ENCODE assay signal across 14 cellular contexts in the genomic region with DNA sequence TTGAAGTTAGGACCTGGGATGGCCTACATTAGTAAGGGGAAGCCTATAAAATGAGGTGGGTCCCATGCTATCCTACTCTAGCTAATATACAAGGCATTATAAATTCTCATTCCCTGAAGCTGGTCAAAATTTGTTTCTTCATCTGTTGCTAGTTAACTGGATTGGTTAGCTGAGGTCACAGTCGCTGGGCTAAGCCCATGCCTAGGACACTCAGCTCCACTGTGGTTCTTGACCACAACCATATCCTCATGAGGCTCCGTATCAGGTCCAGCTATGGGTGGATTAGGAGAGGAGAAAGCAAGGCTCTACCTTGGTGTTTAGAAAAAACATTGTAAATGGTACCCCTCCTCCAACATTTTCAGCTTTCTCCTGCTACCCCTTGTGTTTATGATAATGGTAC. TPM values are rescaled to one million over a fixed set of nuclear protein-coding genes. Genes with fewer than 3 reads are reported as not detected.
DNase-seq lines count a peak whose midpoint lies in the region; TF ChIP-seq lines count a peak whose summit lies in the region.
"Had no signal": no experiment of that assay in that cellular context is flagged by ENCODE, and none has a peak within 500 bp of the region (broad histone marks: within the 10 kb centered on the region; RNA-seq: fewer than 3 reads in every experiment).

No MANE protein-coding gene starts in this region.

- DNase-seq in M059J (ENCODE audit: low read depth), result peak; percentile 32
- DNase-seq in WERI-Rb-1, result no peak
- no peak for DNase-seq in mesenchymal stem cell
- no peak for DNase-seq in T-helper 2 cell treated with Interferon-gamma antibody and Interleukin-4, amounts not matched to agents 5 μg/mL and 100 μg/mL, for 36 hours (ENCODE audit: low spot score)
- no peak for DNase-seq in GM23248
- DNase-seq in NCI-H1417 (lab: John Stamatoyannopoulos, UW), result no peak
- no peak for DNase-seq in GM13976 (ENCODE audit: low spot score)
- DNase-seq: CD4-positive, alpha-beta memory T cell; DMS79; H7 had no signal

- no peak overlapping the region for H4K91ac ChIP-seq in mesenchymal stem cell (ENCODE audit: low read length)

- H2BK120ac ChIP-seq in mesenchymal stem cell (ENCODE audit: low read depth, low read length), result no peak overlapping the region

- no peaks in the 10 kb centered on the region for H3K36me3 Mint-ChIP-seq in T-helper 2 cell treated with Interferon-gamma antibody and Interleukin-4, amounts not matched to agents 5 μg/mL and 100 μg/mL, for 36 hours (ENCODE audit: low read depth)
- H3K36me3 Mint-ChIP-seq: CD4-positive, alpha-beta memory T cell had no signal

- H3K36me3 ChIP-seq in WERI-Rb-1 (no peaks in the 10 kb centered on the region), mesenchymal stem cell (ENCODE audit: control insufficient read depth in 1 of 2, insufficient read depth in 2 of 2, low read depth in 1 of 2, low read length in 2 of 2) (no peaks in the 10 kb centered on the region), GM23248 (ENCODE audit: low read depth) (no peaks in the 10 kb centered on the region)

- H3F3A ChIP-seq in GM23248 (ENCODE audit: insufficient read depth), result peaks cover 31% of the 10 kb centered on the region

- no peak overlapping the region for H2BK15ac ChIP-seq in mesenchymal stem cell (ENCODE audit: low read depth, poor library complexity, severe bottlenecking)

- H3K9me3 ChIP-seq in WERI-Rb-1 (ENCODE audit: severe bottlenecking) (no peaks in the 10 kb centered on the region), mesenchymal stem cell (ENCODE audit: control insufficient read depth, low read length) (no peaks in the 10 kb centered on the region), GM23248 (ENCODE audit: low read depth) (no peaks in the 10 kb centered on the region)

- no peaks in the 10 kb centered on the region for H4K20me1 ChIP-seq in GM23248 (ENCODE audit: insufficient read depth)

- H3K9me2 ChIP-seq in GM23248 (ENCODE audit: insufficient read depth), result no peaks in the 10 kb centered on the region

- H3K27me3 ChIP-seq in WERI-Rb-1 (ENCODE audit: insufficient read depth, low read depth, severe bottlenecking) (no peaks in the 10 kb centered on the region), mesenchymal stem cell (ENCODE audit: control insufficient read depth in 1 of 2, insufficient read depth in 1 of 2, low read length in 2 of 2) (no peaks in the 10 kb centered on the region), GM23248 (replicated peaks; ENCODE audit: insufficient read depth) (no peaks in the 10 kb centered on the region)

- H3K4me1 ChIP-seq in mesenchymal stem cell (ENCODE audit: control insufficient read depth, insufficient read depth, low read depth, low read length) (peaks cover 5% of the 10 kb centered on the region), GM23248 (ENCODE audit: insufficient read depth) (peaks cover 19% of the 10 kb centered on the region)

- no peak overlapping the region for H3K23ac ChIP-seq in mesenchymal stem cell (ENCODE audit: low read length in 2 of 2)

- no peak overlapping the region for H2BK5ac ChIP-seq in mesenchymal stem cell (ENCODE audit: low read depth, low read length, poor library complexity, severe bottlenecking)

- peaks cover 1% of the 10 kb centered on the region for H3K79me1 ChIP-seq in mesenchymal stem cell (replicated peaks; ENCODE audit: low read length, poor library complexity, severe bottlenecking)

- H3K9me3 Mint-ChIP-seq in T-helper 2 cell treated with Interferon-gamma antibody and Interleukin-4, amounts not matched to agents 5 μg/mL and 100 μg/mL, for 36 hours, result no peaks in the 10 kb centered on the region
- H3K9me3 Mint-ChIP-seq: CD4-positive, alpha-beta memory T cell; GM23338 had no signal

- no peaks in the 10 kb centered on the region for H3K4me1 Mint-ChIP-seq in T-helper 2 cell treated with Interferon-gamma antibody and Interleukin-4, amounts not matched to agents 5 μg/mL and 100 μg/mL, for 36 hours (ENCODE audit: low read depth)
- H3K4me1 Mint-ChIP-seq: CD4-positive, alpha-beta memory T cell had no signal

- no peak overlapping the region for H3K18ac ChIP-seq in mesenchymal stem cell (ENCODE audit: low read depth in 1 of 2, low read length in 2 of 2)

- no peak overlapping the region for H3K9ac ChIP-seq in mesenchymal stem cell (ENCODE audit: low read length)
- no peak overlapping the region for H3K9ac ChIP-seq in GM23248

- no peak overlapping the region for H3K27ac Mint-ChIP-seq in T-helper 2 cell treated with Interferon-gamma antibody and Interleukin-4, amounts not matched to agents 5 μg/mL and 100 μg/mL, for 36 hours
- H3K27ac Mint-ChIP-seq: B cell; CD4-positive, alpha-beta memory T cell; GM23338 had no signal

- H3K4me3 ChIP-seq in WERI-Rb-1 (ENCODE audit: low read depth, low read length), result no peak overlapping the region
- no peak overlapping the region for H3K4me3 ChIP-seq in mesenchymal stem cell (ENCODE audit: insufficient read depth in 1 of 2, low read depth in 1 of 2, low read length in 2 of 2)
- H3K4me3 ChIP-seq in GM23248, result no peak overlapping the region
- H3K4me3 ChIP-seq: GM12878, GM23338 had no signal

- H2AFZ ChIP-seq in mesenchymal stem cell (ENCODE audit: low read depth, low read length), result no peak overlapping the region
- no peak overlapping the region for H2AFZ ChIP-seq in GM23248

- H3K14ac ChIP-seq in mesenchymal stem cell (ENCODE audit: low read length in 2 of 2), result no peak overlapping the region

- no peak overlapping the region for H4K8ac ChIP-seq in mesenchymal stem cell (ENCODE audit: low read length)

- no peak overlapping the region for H3K4me3 Mint-ChIP-seq in T-helper 2 cell treated with Interferon-gamma antibody and Interleukin-4, amounts not matched to agents 5 μg/mL and 100 μg/mL, for 36 hours
- H3K4me3 Mint-ChIP-seq: B cell; CD4-positive, alpha-beta memory T cell; GM23338 had no signal

- H3K27ac ChIP-seq in WERI-Rb-1 (peak overlapping the region; percentile 53), mesenchymal stem cell (ENCODE audit: low read length, poor library complexity, severe bottlenecking) (no peak overlapping the region), GM23248 (no peak overlapping the region)
- H3K27ac ChIP-seq: C4-2B had no signal

- H3K27me3 Mint-ChIP-seq in T-helper 2 cell treated with Interferon-gamma antibody and Interleukin-4, amounts not matched to agents 5 μg/mL and 100 μg/mL, for 36 hours (ENCODE audit: low read depth), result peaks cover 4% of the 10 kb centered on the region
- H3K27me3 Mint-ChIP-seq: B cell had no signal

- WGBS in mesenchymal stem cell, result 100% methylated on average over 1 of the region's 2 CpGs
- 89 to 97% methylated on average over 2 of the region's 2 CpGs for WGBS in GM23248 (ENCODE audit: low coverage in 1 of 2, low lambda C conversion rate in 2 of 2, missing lambda C conversion rate in 2 of 2), 2 experiments

- H2AK5ac ChIP-seq in mesenchymal stem cell (ENCODE audit: low read length, severe bottlenecking), result peak overlapping the region; percentile 70

- in situ Hi-C loops in GM23248 (cut with MboI) (no loop called here), GM13976 (cut with MboI; ENCODE audit: low sequenced_read_pairs, unreplicated experiment) (no loop called here)

- TF ChIP-seq CTCF in WERI-Rb-1 (IDR thresholded peaks at IDR 0.05; ENCODE audit: low read depth, low read length) (no peak), GM13976 (IDR thresholded peaks at IDR 0.05; ENCODE audit: borderline replicate concordance, control extremely low read depth, extremely low read depth, insufficient read depth, missing control alignments) (no peak)

- H2BK12ac ChIP-seq in mesenchymal stem cell (ENCODE audit: low read length in 2 of 2), result no peak overlapping the region

- H3K4ac ChIP-seq in mesenchymal stem cell (ENCODE audit: low read depth in 1 of 2, low read length in 2 of 2), result peak overlapping the region in 1 of 2 experiments; percentile 26

- H3K4me2 ChIP-seq in mesenchymal stem cell (ENCODE audit: low read length, poor library complexity, severe bottlenecking) (no peak overlapping the region), GM23248 (ENCODE audit: unreplicated experiment) (no peak overlapping the region)
- H3K4me2 ChIP-seq: GM23338 had no signal

- no peaks in the 10 kb centered on the region for H3K79me2 ChIP-seq in GM23248 (ENCODE audit: insufficient read depth)

RNA-seq across cellular contexts. Expression of gene RAI14, which starts 52.8 kb away (rescaled TPM):
- total RNA-seq in M059J (2014; rRNA removed; shearing (Covaris generic)), result 77.5 and 117 TPM in 2 replicates
- polyA plus RNA-seq in mesenchymal stem cell (2013, experiment 1 of 2), result 100 TPM
- polyA plus RNA-seq in mesenchymal stem cell (2013, experiment 2 of 2), result 99.7 TPM
- 120 and 124 TPM in 2 replicates for total RNA-seq in GM23248 (2014; rRNA removed; shearing (Covaris generic))
- 113 and 116 TPM in 2 replicates for polyA plus RNA-seq in GM23248 (2016; fragmentation: Nextera tagmentation; extraction: Ambion mirVana)
